ENCODE assay signal across 14 cellular contexts in the genomic region with DNA sequence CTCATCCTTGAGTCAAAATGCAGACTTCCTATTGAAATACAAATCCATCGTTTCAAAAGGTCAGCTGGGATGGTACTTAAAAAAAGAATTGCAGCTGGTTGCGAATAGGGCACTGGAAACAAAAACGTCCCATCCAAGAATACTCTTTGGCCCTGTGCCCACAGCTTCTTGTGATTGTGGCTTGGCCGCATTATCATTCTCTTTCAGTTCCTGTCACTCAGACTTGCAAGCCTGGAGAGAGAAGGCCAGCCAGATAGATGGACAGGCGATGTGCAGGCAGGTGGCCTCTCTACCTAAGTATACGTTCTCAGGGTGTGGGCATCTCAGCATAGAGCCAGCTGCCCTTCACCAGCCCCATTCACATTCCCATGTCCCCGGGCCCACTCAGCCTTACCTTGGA.
"Had no signal": no experiment of that assay in that cellular context is flagged by ENCODE, and none has a peak within 500 bp of the region (broad histone marks: within the 10 kb centered on the region; RNA-seq: fewer than 3 reads in every experiment).

No MANE protein-coding gene starts in this region.

- FAIRE-seq: endothelial cell of umbilical vein had no signal

- ATAC-seq: gastrocnemius medialis; lower lobe of right lung; naive thymus-derived CD8-positive, alpha-beta T cell; right lobe of liver had no signal

- H3K9me3 ChIP-seq: gastrocnemius medialis, lower lobe of right lung, right lobe of liver, upper lobe of left lung had no signal

- H3K4me3 ChIP-seq: cardiac muscle cell, coronary artery, gastrocnemius medialis, lower lobe of right lung, right lobe of liver, upper lobe of left lung had no signal

- H3K4me1 ChIP-seq: gastrocnemius medialis, lower lobe of right lung, right lobe of liver, upper lobe of left lung had no signal

- H3K36me3 ChIP-seq: cardiac muscle cell, gastrocnemius medialis, lower lobe of right lung, right lobe of liver, upper lobe of left lung had no signal

- H3K27ac ChIP-seq: cardiac muscle cell, coronary artery, gastrocnemius medialis, lower lobe of right lung, right lobe of liver, upper lobe of left lung had no signal

- H3K27me3 ChIP-seq: cardiac muscle cell, gastrocnemius medialis, right lobe of liver, upper lobe of left lung had no signal

- DNase-seq: activated CD4-positive, alpha-beta T cell treated with anti-CD3 and anti-CD28 coated beads for 4 hours; activated naive CD4-positive, alpha-beta T cell treated with anti-CD3 and anti-CD28 coated beads for 36 hours; effector CD4-positive, alpha-beta T cell; gastrocnemius medialis; lower lobe of right lung; naive thymus-derived CD8-positive, alpha-beta T cell; stimulated activated CD4-positive, alpha-beta T cell treated with anti-CD3 and anti-CD28 coated beads, Interleukin-4, amount 100 ng/mL, for 1 hour; stimulated activated CD8-positive, alpha-beta memory T cell treated with anti-CD3 and anti-CD28 coated beads, Interleukin-4, amount 100 ng/mL, for 48 hours; T-helper 1 cell; upper lobe of left lung had no signal
